Comparison of ENCODE assay signal across 24 cellular contexts in genomic region chr11:9344046-9344680, GRCh38. TPM values are rescaled to one million over a fixed set of nuclear protein-coding genes. Genes with fewer than 3 reads are reported as not detected.
A peak's percentile ranks its signal among the peaks of the same experiment; 100 is the strongest.
DNase-seq lines count a peak whose midpoint lies in the region; ATAC-seq and TF ChIP-seq lines count a peak whose summit lies in the region.
"Had no signal": no experiment of that assay in that cellular context is flagged by ENCODE, and none has a peak within 500 bp of the region (broad histone marks: within the 10 kb centered on the region; RNA-seq: fewer than 3 reads in every experiment).

No MANE protein-coding gene starts in this region.

- peak overlapping the region; percentile 35 for H3K9ac ChIP-seq in neural progenitor cell

- H3K27me3 Mint-ChIP-seq in neural progenitor cell (ENCODE audit: insufficient read depth, low read depth), result peaks cover 5% of the 10 kb centered on the region
- H3K27me3 Mint-ChIP-seq: T-cell had no signal

- peaks cover 11% of the 10 kb centered on the region for H3F3A ChIP-seq in neural progenitor cell (ENCODE audit: low read depth)

- no peaks in the 10 kb centered on the region for H4K20me1 ChIP-seq in neural progenitor cell (ENCODE audit: low read depth)

- H3K4me3 Mint-ChIP-seq in neural progenitor cell, result no peak overlapping the region
- H3K4me3 Mint-ChIP-seq: T-cell had no signal

- H2AFZ ChIP-seq in neural progenitor cell (replicated peaks), result no peak overlapping the region
- H2AFZ ChIP-seq: PC-9 had no signal

- DNase-seq in DMS53 (lab: John Stamatoyannopoulos, UW), result peak; percentile 73
- peak; percentile 19 for DNase-seq in NCI-H187 treated with DMSO at 0.1 percent for 48 hours (lab: John Stamatoyannopoulos, UW)
- DNase-seq in WERI-Rb-1, result peak; percentile 80
- DNase-seq in neural progenitor cell (ENCODE audit: low spot score), result peak; percentile 45
- DNase-seq in NAMALWA (ENCODE audit: low spot score), result no peak
- DNase-seq in activated gamma-delta T cell (lab: John Stamatoyannopoulos, UW), result no peak
- DNase-seq in NCI-H2081 treated with DMSO at 0.1 percent for 48 hours (lab: John Stamatoyannopoulos, UW), result no peak
- DNase-seq: activated CD8-positive, alpha-beta memory T cell treated with anti-CD3 and anti-CD28 coated beads for 24 hours; activated naive CD4-positive, alpha-beta T cell; activated T-cell treated with anti-CD3 and anti-CD28 coated beads, Interleukin-2, amount 50 U/mL, for 1 hour; C1 segment of cervical spinal cord; effector memory CD4-positive, alpha-beta T cell; foreskin keratinocyte; heart right ventricle; KBM-7; NCI-H345; occipital lobe; PC-9; SIG-M5; stimulated activated CD4-positive, alpha-beta T cell treated with anti-CD3 and anti-CD28 coated beads, Interleukin-2, amount 100 ng/mL, for 48 hours; T-cell had no signal

- H3K9me3 ChIP-seq in WERI-Rb-1 (ENCODE audit: severe bottlenecking) (no peaks in the 10 kb centered on the region), neural progenitor cell (ENCODE audit: low read depth) (no peaks in the 10 kb centered on the region)
- H3K9me3 ChIP-seq: heart right ventricle, spleen had no signal

- no peaks in the 10 kb centered on the region for H3K36me3 Mint-ChIP-seq in neural progenitor cell
- H3K36me3 Mint-ChIP-seq: T-cell had no signal

- H3K27ac Mint-ChIP-seq in neural progenitor cell, result peak overlapping the region; percentile 29

- peaks cover 12% of the 10 kb centered on the region for H3K4me1 ChIP-seq in neural progenitor cell
- H3K4me1 ChIP-seq: foreskin keratinocyte, spleen had no signal

- no peaks in the 10 kb centered on the region for H3K36me3 ChIP-seq in WERI-Rb-1
- no peaks in the 10 kb centered on the region for H3K36me3 ChIP-seq in neural progenitor cell
- H3K36me3 ChIP-seq: heart right ventricle, spleen had no signal

- H3K4me2 ChIP-seq in neural progenitor cell, result no peak overlapping the region
- H3K4me2 ChIP-seq: PC-9 had no signal

- peaks cover 9% of the 10 kb centered on the region for H3K4me1 Mint-ChIP-seq in neural progenitor cell

- H3K4me3 ChIP-seq in WERI-Rb-1 (ENCODE audit: low read depth, low read length) (peak overlapping the region; percentile 5), neural progenitor cell (no peak overlapping the region)
- H3K4me3 ChIP-seq: heart right ventricle, PC-9, spleen had no signal

- ATAC-seq in GM18519 (IDR thresholded peaks at IDR 0.05; ENCODE audit: low FRiP score, unreplicated experiment), result no peak
- ATAC-seq: esophagus mucosa, foreskin keratinocyte, heart right ventricle had no signal

- H3K9me3 Mint-ChIP-seq in neural progenitor cell, result no peaks in the 10 kb centered on the region
- H3K9me3 Mint-ChIP-seq: T-cell had no signal

- peak overlapping the region; percentile 39 for H3K27ac ChIP-seq in WERI-Rb-1
- H3K27ac ChIP-seq in neural progenitor cell, result no peak overlapping the region
- H3K27ac ChIP-seq: foreskin keratinocyte, heart right ventricle, PC-9, spleen had no signal

- H3K79me2 ChIP-seq in neural progenitor cell (ENCODE audit: low read depth), result no peaks in the 10 kb centered on the region

- TF ChIP-seq CTCF in WERI-Rb-1 (IDR thresholded peaks at IDR 0.05; ENCODE audit: low read depth, low read length) (no peak), neural progenitor cell (IDR thresholded peaks at IDR 0.05) (no peak)

- H3K27me3 ChIP-seq in WERI-Rb-1 (ENCODE audit: insufficient read depth, low read depth, severe bottlenecking) (no peaks in the 10 kb centered on the region), neural progenitor cell (no peaks in the 10 kb centered on the region)
- H3K27me3 ChIP-seq: foreskin keratinocyte, heart right ventricle, spleen had no signal

RNA-seq across cellular contexts. Expression of gene TMEM41B, which starts 29.8 kb away (rescaled TPM):
- 51.6 and 82.4 TPM in 2 replicates for total RNA-seq in neural progenitor cell (ENCODE audit: low replicate concordance)

RNA-seq across cellular contexts. Expression of gene IPO7, which starts 40.3 kb away (rescaled TPM):
- total RNA-seq in neural progenitor cell (ENCODE audit: low replicate concordance), result 157 and 231 TPM in 2 replicates

Comparison
In these comparisons a context has a peak if more than half of its experiments do, and no peak if none do; other contexts are left out.
1. DNase-seq: peak in DMS53 (single experiment), NCI-H187 treated with DMSO at 0.1 percent for 48 hours (single experiment), WERI-Rb-1 (single experiment) and neural progenitor cell (single experiment); none in NAMALWA (single experiment), activated gamma-delta T cell (single experiment) and NCI-H2081 treated with DMSO at 0.1 percent for 48 hours (single experiment).